Comparison of ENCODE assay signal across 8 cellular contexts in the genomic region with DNA sequence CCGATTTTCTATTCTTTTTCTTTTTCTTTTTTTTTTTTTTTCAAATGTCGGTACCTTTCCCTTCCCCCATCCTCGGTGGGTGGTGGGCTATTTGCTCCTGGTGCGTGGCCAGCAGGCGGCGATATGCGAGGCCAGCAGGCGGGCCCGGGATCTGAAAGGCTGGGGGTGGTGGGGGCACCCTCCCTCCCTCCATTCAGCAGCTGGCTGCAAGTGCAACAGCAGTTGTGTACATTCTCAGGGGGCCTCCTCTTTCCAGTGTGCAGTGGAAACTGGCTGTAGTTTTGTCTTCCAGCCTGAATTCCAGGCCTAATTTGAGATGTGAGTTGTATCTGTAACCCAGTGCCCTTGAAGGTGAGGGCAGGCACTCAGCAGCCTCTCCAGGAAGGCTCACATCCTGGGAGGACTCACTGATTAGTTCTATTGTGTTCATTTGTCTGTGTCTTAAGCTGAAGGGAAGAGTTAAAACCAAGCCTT. TPM values are rescaled to one million over a fixed set of nuclear protein-coding genes. Genes with fewer than 3 reads are reported as not detected.
DNase-seq lines count a peak whose midpoint lies in the region; ATAC-seq and TF ChIP-seq lines count a peak whose summit lies in the region.

No MANE protein-coding gene starts in this region.

- no peak for ATAC-seq in stimulated activated naive CD8-positive, alpha-beta T cell treated with anti-CD3 and anti-CD28 coated beads, Interleukin-15, Interleukin-2, amounts not matched to agents 100 U/mL and 50 U/mL, for 24 hours
- no peak for ATAC-seq in stimulated activated naive CD8-positive, alpha-beta T cell treated with anti-CD3 and anti-CD28 coated beads, Interleukin-15, amount 100 ng/mL, for 72 hours
- peak; percentile 27 for ATAC-seq in left colon
- ATAC-seq in HG02798 (IDR thresholded peaks at IDR 0.05; ENCODE audit: poor library complexity, unreplicated experiment), result no peak
- ATAC-seq in GM18498 (IDR thresholded peaks at IDR 0.05; ENCODE audit: unreplicated experiment), result no peak

- no peaks in the 10 kb centered on the region for H3K9me3 Mint-ChIP-seq in stimulated activated naive CD8-positive, alpha-beta T cell treated with anti-CD3 and anti-CD28 coated beads, Interleukin-15, amount 100 ng/mL, for 72 hours

- peak overlapping the region in 1 of 2 donors; percentile 35 for H3K4me3 Mint-ChIP-seq in stimulated activated naive CD8-positive, alpha-beta T cell treated with anti-CD3 and anti-CD28 coated beads, Interleukin-15, amount 100 ng/mL, for 72 hours

- H3K27ac ChIP-seq in VCaP, result no peak overlapping the region

- H3K4me1 Mint-ChIP-seq in stimulated activated naive CD8-positive, alpha-beta T cell treated with anti-CD3 and anti-CD28 coated beads, Interleukin-15, amount 100 ng/mL, for 72 hours, result peaks cover 43% of the 10 kb centered on the region

- TF ChIP-seq CTCF in VCaP (conservative IDR thresholded peaks at IDR 0.05), result peak; percentile 18

- DNase-seq in stimulated activated naive CD8-positive, alpha-beta T cell treated with anti-CD3 and anti-CD28 coated beads, Interleukin-15, Interleukin-2, amounts not matched to agents 100 U/mL and 50 U/mL, for 24 hours, result peak; percentile 33
- DNase-seq in stimulated activated naive CD8-positive, alpha-beta T cell treated with anti-CD3 and anti-CD28 coated beads, Interleukin-15, amount 100 ng/mL, for 72 hours, result no peak
- DNase-seq in left colon (peak in 1 of 2 donors; percentile 60), G401 (ENCODE audit: low spot score) (no peak), COR-L47 (lab: John Stamatoyannopoulos, UW) (no peak)

- H3K27me3 Mint-ChIP-seq in stimulated activated naive CD8-positive, alpha-beta T cell treated with anti-CD3 and anti-CD28 coated beads, Interleukin-15, amount 100 ng/mL, for 72 hours, result peaks cover 70% of the 10 kb centered on the region

- intact Hi-C loops in left colon (cut with DNase I, micrococcal nuclease), result no loop called here

- in situ Hi-C loops in G401 (cut with HindIII; ENCODE audit: low sequenced_read_pairs), result no loop called here

- H3K27ac Mint-ChIP-seq in stimulated activated naive CD8-positive, alpha-beta T cell treated with anti-CD3 and anti-CD28 coated beads, Interleukin-15, amount 100 ng/mL, for 72 hours, result no peak overlapping the region

RNA-seq across cellular contexts. Expression of a gene that starts 3.1 kb away (rescaled TPM):
- 1 to 10 TPM in 1 of 2 donors, under 1 TPM in 1; 0.76 to 2.3 TPM for total RNA-seq in left colon
- total RNA-seq in G401 (2014; rRNA removed; shearing (Covaris generic)), result not detected in 2 replicates
